Comparison of ENCODE assay signal across 8 cellular contexts in genomic region chr4:7193040-7193958, GRCh38. TPM values are rescaled to one million over a fixed set of nuclear protein-coding genes. Genes with fewer than 3 reads are reported as not detected.
A peak's percentile ranks its signal among the peaks of the same experiment; 100 is the strongest.
DNase-seq lines count a peak whose midpoint lies in the region; ATAC-seq and TF ChIP-seq lines count a peak whose summit lies in the region.

No MANE protein-coding gene starts in this region.

- H3K9me3 ChIP-seq in duodenal mucosa (ENCODE audit: control insufficient read depth in 1 of 2, low read length in 2 of 2) (no peaks in the 10 kb centered on the region), upper lobe of left lung (no peaks in the 10 kb centered on the region)

- no peak for DNase-seq in activated T-cell treated with anti-CD3 and anti-CD28 coated beads, Interleukin-2, amount 50 U/mL, for 24 hours
- DNase-seq in activated T-cell treated with anti-CD3 and anti-CD28 coated beads, Interleukin-2, amount 50 U/mL, for 72 hours, result no peak
- DNase-seq in mesothelial cell of epicardium (ENCODE audit: low spot score in 2 of 2, unreplicated experiment in 2 of 2), result peak in 1 of 2 experiments; percentile 62
- peak in 1 of 2 donors; percentile 86 for DNase-seq in upper lobe of left lung
- no peak for DNase-seq in DMS153 (lab: John Stamatoyannopoulos, UW)
- no peak for DNase-seq in left colon
- no peak for DNase-seq in stimulated activated CD4-positive, alpha-beta T cell treated with anti-CD3 and anti-CD28 coated beads, Interleukin-2, amount 100 ng/mL, for 24 hours

- H3K27me3 Mint-ChIP-seq in activated T-cell treated with anti-CD3 and anti-CD28 coated beads, Interleukin-2, amount 50 U/mL, for 24 hours, result peaks cover 87% of the 10 kb centered on the region
- H3K27me3 Mint-ChIP-seq in activated T-cell treated with anti-CD3 and anti-CD28 coated beads, Interleukin-2, amount 50 U/mL, for 72 hours (ENCODE audit: low read depth), result peaks cover 31% of the 10 kb centered on the region
- peaks cover 71% of the 10 kb centered on the region for H3K27me3 Mint-ChIP-seq in mesothelial cell of epicardium (ENCODE audit: low read depth)

- peak overlapping the region; percentile 10 for H3K4me3 Mint-ChIP-seq in activated T-cell treated with anti-CD3 and anti-CD28 coated beads, Interleukin-2, amount 50 U/mL, for 24 hours
- peak overlapping the region in 1 of 2 donors; percentile 68 for H3K4me3 Mint-ChIP-seq in activated T-cell treated with anti-CD3 and anti-CD28 coated beads, Interleukin-2, amount 50 U/mL, for 72 hours
- H3K4me3 Mint-ChIP-seq in mesothelial cell of epicardium, result peak overlapping the region; percentile 67

- H3K27ac ChIP-seq in duodenal mucosa (ENCODE audit: low read depth, low read length) (no peak overlapping the region), upper lobe of left lung (peak overlapping the region in 1 of 4 donors; percentile 11)

- intact Hi-C loops in left colon (cut with DNase I, micrococcal nuclease), result loop anchor here in 1 of 2 donors (5.0 to 10.0 kb wide), 2 partner anchors 104 to 522 kb away; no protein-coding TSS in a partner anchor

- H3K9ac ChIP-seq in duodenal mucosa (ENCODE audit: low read depth in 1 of 2, low read length in 2 of 2), result no peak overlapping the region

- H3K27me3 ChIP-seq in duodenal mucosa (ENCODE audit: control insufficient read depth in 1 of 2, insufficient read depth in 2 of 2, low read length in 2 of 2) (peaks cover 42 to 50% of the 10 kb centered on the region in 2 donors), upper lobe of left lung (peaks cover 0 to 24% (median 4%) of the 10 kb centered on the region in 4 donors)

- WGBS in upper lobe of left lung, 2 donors, result 0 to 2% methylated on average over 1 to 45 of the region's 60 CpGs

- peaks cover 2% of the 10 kb centered on the region for H3K4me1 Mint-ChIP-seq in activated T-cell treated with anti-CD3 and anti-CD28 coated beads, Interleukin-2, amount 50 U/mL, for 24 hours (ENCODE audit: low read depth)
- H3K4me1 Mint-ChIP-seq in activated T-cell treated with anti-CD3 and anti-CD28 coated beads, Interleukin-2, amount 50 U/mL, for 72 hours (ENCODE audit: low read depth), result no peaks in the 10 kb centered on the region
- peaks cover 34% of the 10 kb centered on the region for H3K4me1 Mint-ChIP-seq in mesothelial cell of epicardium

- TF ChIP-seq EP300 in upper lobe of left lung (IDR thresholded peaks at IDR 0.05), result no peak

- H3K36me3 Mint-ChIP-seq in activated T-cell treated with anti-CD3 and anti-CD28 coated beads, Interleukin-2, amount 50 U/mL, for 24 hours (ENCODE audit: low read depth), result no peaks in the 10 kb centered on the region
- H3K36me3 Mint-ChIP-seq in activated T-cell treated with anti-CD3 and anti-CD28 coated beads, Interleukin-2, amount 50 U/mL, for 72 hours (ENCODE audit: insufficient read depth in 2 of 2), result peaks cover 0 to 1% of the 10 kb centered on the region in 2 donors
- H3K36me3 Mint-ChIP-seq in mesothelial cell of epicardium, result no peaks in the 10 kb centered on the region

- H3K4me1 ChIP-seq in duodenal mucosa (ENCODE audit: control insufficient read depth in 1 of 2, insufficient read depth in 2 of 2, low read length in 2 of 2) (no peaks in the 10 kb centered on the region), upper lobe of left lung (peaks cover 9 to 38% (median 21%) of the 10 kb centered on the region in 4 donors)

- ATAC-seq in activated T-cell treated with anti-CD3 and anti-CD28 coated beads, Interleukin-2, amount 50 U/mL, for 72 hours (replicated peaks in 1 of 2), result no peak
- peak in 1 of 2 donors; percentile 9 for ATAC-seq in upper lobe of left lung (ENCODE audit: low FRiP score in 2 of 2)
- ATAC-seq in left colon, result no peak

- no peak for TF ChIP-seq CTCF in mesothelial cell of epicardium (IDR thresholded peaks at IDR 0.05; ENCODE audit: unreplicated experiment)
- no peak for TF ChIP-seq CTCF in upper lobe of left lung (IDR thresholded peaks at IDR 0.05)

- H3K4me3 ChIP-seq in duodenal mucosa (ENCODE audit: low read depth in 1 of 2, low read length in 2 of 2) (peak overlapping the region; percentile 43), upper lobe of left lung (peak overlapping the region in 3 of 4 donors; percentile 46 to 47 (median 46))

- no peaks in the 10 kb centered on the region for H3K9me3 Mint-ChIP-seq in activated T-cell treated with anti-CD3 and anti-CD28 coated beads, Interleukin-2, amount 50 U/mL, for 24 hours
- no peaks in the 10 kb centered on the region for H3K9me3 Mint-ChIP-seq in activated T-cell treated with anti-CD3 and anti-CD28 coated beads, Interleukin-2, amount 50 U/mL, for 72 hours
- no peaks in the 10 kb centered on the region for H3K9me3 Mint-ChIP-seq in mesothelial cell of epicardium

- no peak for TF ChIP-seq POLR2A in upper lobe of left lung (IDR thresholded peaks at IDR 0.05)

- no peaks in the 10 kb centered on the region for H3K36me3 ChIP-seq in duodenal mucosa (ENCODE audit: control insufficient read depth in 1 of 2, insufficient read depth in 2 of 2, low read length in 2 of 2)
- no peaks in the 10 kb centered on the region for H3K36me3 ChIP-seq in upper lobe of left lung

- H3K27ac Mint-ChIP-seq in activated T-cell treated with anti-CD3 and anti-CD28 coated beads, Interleukin-2, amount 50 U/mL, for 24 hours, result no peak overlapping the region
- H3K27ac Mint-ChIP-seq in activated T-cell treated with anti-CD3 and anti-CD28 coated beads, Interleukin-2, amount 50 U/mL, for 72 hours, result no peak overlapping the region
- H3K27ac Mint-ChIP-seq in mesothelial cell of epicardium, result no peak overlapping the region

RNA-seq across cellular contexts. Expression of gene SORCS2, which starts 1.0 kb away (rescaled TPM):
- total RNA-seq in activated T-cell treated with anti-CD3 and anti-CD28 coated beads, Interleukin-2, amount 50 U/mL, for 72 hours, result under 1 TPM; 0.05 to 0.07 TPM
- total RNA-seq in mesothelial cell of epicardium, result 6.8 to 7.1 TPM (median 7.1 TPM) in 3 replicates
- 10 to 100 TPM in 2 of 6 donors, 1 to 10 TPM in 4; 2.2 to 28.3 (median 7.2) TPM for total RNA-seq in upper lobe of left lung
- total RNA-seq in left colon, result under 1 TPM; 0.21 to 0.92 TPM
